Comparison of ENCODE assay signal across 3 cellular contexts in genomic region chr1:9842073-9842711, GRCh38.
TF ChIP-seq lines count a peak whose summit lies in the region.

No MANE protein-coding gene starts in this region.

TF ChIP-seq in SK-N-SH, 30 proteins besides CTCF, POLR2A, EP300 and RAD21:
- TF ChIP-seq YY1 (IDR thresholded peaks at IDR 0.05; ENCODE audit: low read depth) (no peak), JUND (IDR thresholded peaks at IDR 0.05) (no peak), GABPA (IDR thresholded peaks at IDR 0.05; ENCODE audit: low read depth) (no peak), FOXJ3 (CRISPR knock-in tag; IDR thresholded peaks at IDR 0.05) (no peak), REST (IDR thresholded peaks at IDR 0.05; ENCODE audit: low read depth, low read length) (no peak), RFX5 (IDR thresholded peaks at IDR 0.05; ENCODE audit: low read length) (no peak), FOXM1 (IDR thresholded peaks at IDR 0.05; ENCODE audit: low read depth) (no peak), TCF12 (IDR thresholded peaks at IDR 0.05) (no peak), RXRA (IDR thresholded peaks at IDR 0.05; ENCODE audit: borderline replicate concordance, low read depth) (no peak), ELF1 (IDR thresholded peaks at IDR 0.05) (no peak), EZH2phosphoT487 (IDR thresholded peaks at IDR 0.05; ENCODE audit: borderline replicate concordance, low read depth) (no peak), MEF2A (IDR thresholded peaks at IDR 0.05; ENCODE audit: borderline replicate concordance, low read depth) (no peak), SIN3A (IDR thresholded peaks at IDR 0.05; ENCODE audit: borderline replicate concordance, low read depth, low read length) (no peak)

TF ChIP-seq in SK-N-SH treated with all-trans-retinoic acid at 6 μM for 48 hours, 23 proteins besides CTCF, POLR2A, EP300 and RAD21:
- no peak for TF ChIP-seq ESRRG (CRISPR knock-in tag; IDR thresholded peaks at IDR 0.05)
- no peak for TF ChIP-seq CSRNP3 (CRISPR knock-in tag; IDR thresholded peaks at IDR 0.05)
- TF ChIP-seq ZFP3 (CRISPR knock-in tag; IDR thresholded peaks at IDR 0.05), result no peak
- no peak for TF ChIP-seq TOX (CRISPR knock-in tag; IDR thresholded peaks at IDR 0.05; ENCODE audit: borderline replicate concordance)
- TF ChIP-seq RARB (CRISPR knock-in tag; IDR thresholded peaks at IDR 0.05), result no peak
- no peak for TF ChIP-seq ZNF565 (CRISPR knock-in tag; conservative IDR thresholded peaks at IDR 0.05; ENCODE audit: low read depth)
- no peak for TF ChIP-seq ARNTL (CRISPR knock-in tag; IDR thresholded peaks at IDR 0.05; ENCODE audit: borderline replicate concordance, low read depth)
- TF ChIP-seq ZC3H10 (CRISPR knock-in tag; IDR thresholded peaks at IDR 0.05), result no peak
- TF ChIP-seq ISL1 (CRISPR knock-in tag; IDR thresholded peaks at IDR 0.05), result no peak
- no peak for TF ChIP-seq GLIS3 (CRISPR knock-in tag; IDR thresholded peaks at IDR 0.05)
- no peak for TF ChIP-seq SNAI2 (CRISPR knock-in tag; IDR thresholded peaks at IDR 0.05)
- TF ChIP-seq ZNF8 (CRISPR knock-in tag; IDR thresholded peaks at IDR 0.05), result no peak
- no peak for TF ChIP-seq ZNF70 (CRISPR knock-in tag; IDR thresholded peaks at IDR 0.05)

TF ChIP-seq in H1, 55 proteins besides CTCF, POLR2A, EP300 and RAD21:
- TF ChIP-seq SIX5 (IDR thresholded peaks at IDR 0.05; ENCODE audit: low read depth, low read length) (no peak), HDAC6 (IDR thresholded peaks at IDR 0.05; ENCODE audit: low read depth, low read length) (no peak), TAF7 (optimal IDR thresholded peaks at IDR 0.05; ENCODE audit: borderline replicate concordance, low read depth, low read length) (no peak), BRCA1 (IDR thresholded peaks at IDR 0.05; ENCODE audit: low read depth, low read length) (no peak), SP2 (IDR thresholded peaks at IDR 0.05; ENCODE audit: low read length) (no peak), JUND (IDR thresholded peaks at IDR 0.05; ENCODE audit: low read length) (no peak), KDM4A (IDR thresholded peaks at IDR 0.05; ENCODE audit: low read depth, low read length, severe bottlenecking) (no peak), ZNF274 (IDR thresholded peaks at IDR 0.05; ENCODE audit: borderline replicate concordance, extremely low read depth, low read length) (no peak), CTBP2 (IDR thresholded peaks at IDR 0.05; ENCODE audit: borderline replicate concordance, insufficient read depth, insufficient read length, low read length) (no peak), CEBPB (IDR thresholded peaks at IDR 0.05; ENCODE audit: low read depth, low read length) (no peak), FOSL1 (IDR thresholded peaks at IDR 0.05; ENCODE audit: insufficient read depth, low read depth, low read length) (no peak), JUN (IDR thresholded peaks at IDR 0.05; ENCODE audit: low read depth, low read length) (no peak), TCF12 (IDR thresholded peaks at IDR 0.05; ENCODE audit: low read depth, low read length) (no peak)
- TF ChIP-seq, protein P1, sequence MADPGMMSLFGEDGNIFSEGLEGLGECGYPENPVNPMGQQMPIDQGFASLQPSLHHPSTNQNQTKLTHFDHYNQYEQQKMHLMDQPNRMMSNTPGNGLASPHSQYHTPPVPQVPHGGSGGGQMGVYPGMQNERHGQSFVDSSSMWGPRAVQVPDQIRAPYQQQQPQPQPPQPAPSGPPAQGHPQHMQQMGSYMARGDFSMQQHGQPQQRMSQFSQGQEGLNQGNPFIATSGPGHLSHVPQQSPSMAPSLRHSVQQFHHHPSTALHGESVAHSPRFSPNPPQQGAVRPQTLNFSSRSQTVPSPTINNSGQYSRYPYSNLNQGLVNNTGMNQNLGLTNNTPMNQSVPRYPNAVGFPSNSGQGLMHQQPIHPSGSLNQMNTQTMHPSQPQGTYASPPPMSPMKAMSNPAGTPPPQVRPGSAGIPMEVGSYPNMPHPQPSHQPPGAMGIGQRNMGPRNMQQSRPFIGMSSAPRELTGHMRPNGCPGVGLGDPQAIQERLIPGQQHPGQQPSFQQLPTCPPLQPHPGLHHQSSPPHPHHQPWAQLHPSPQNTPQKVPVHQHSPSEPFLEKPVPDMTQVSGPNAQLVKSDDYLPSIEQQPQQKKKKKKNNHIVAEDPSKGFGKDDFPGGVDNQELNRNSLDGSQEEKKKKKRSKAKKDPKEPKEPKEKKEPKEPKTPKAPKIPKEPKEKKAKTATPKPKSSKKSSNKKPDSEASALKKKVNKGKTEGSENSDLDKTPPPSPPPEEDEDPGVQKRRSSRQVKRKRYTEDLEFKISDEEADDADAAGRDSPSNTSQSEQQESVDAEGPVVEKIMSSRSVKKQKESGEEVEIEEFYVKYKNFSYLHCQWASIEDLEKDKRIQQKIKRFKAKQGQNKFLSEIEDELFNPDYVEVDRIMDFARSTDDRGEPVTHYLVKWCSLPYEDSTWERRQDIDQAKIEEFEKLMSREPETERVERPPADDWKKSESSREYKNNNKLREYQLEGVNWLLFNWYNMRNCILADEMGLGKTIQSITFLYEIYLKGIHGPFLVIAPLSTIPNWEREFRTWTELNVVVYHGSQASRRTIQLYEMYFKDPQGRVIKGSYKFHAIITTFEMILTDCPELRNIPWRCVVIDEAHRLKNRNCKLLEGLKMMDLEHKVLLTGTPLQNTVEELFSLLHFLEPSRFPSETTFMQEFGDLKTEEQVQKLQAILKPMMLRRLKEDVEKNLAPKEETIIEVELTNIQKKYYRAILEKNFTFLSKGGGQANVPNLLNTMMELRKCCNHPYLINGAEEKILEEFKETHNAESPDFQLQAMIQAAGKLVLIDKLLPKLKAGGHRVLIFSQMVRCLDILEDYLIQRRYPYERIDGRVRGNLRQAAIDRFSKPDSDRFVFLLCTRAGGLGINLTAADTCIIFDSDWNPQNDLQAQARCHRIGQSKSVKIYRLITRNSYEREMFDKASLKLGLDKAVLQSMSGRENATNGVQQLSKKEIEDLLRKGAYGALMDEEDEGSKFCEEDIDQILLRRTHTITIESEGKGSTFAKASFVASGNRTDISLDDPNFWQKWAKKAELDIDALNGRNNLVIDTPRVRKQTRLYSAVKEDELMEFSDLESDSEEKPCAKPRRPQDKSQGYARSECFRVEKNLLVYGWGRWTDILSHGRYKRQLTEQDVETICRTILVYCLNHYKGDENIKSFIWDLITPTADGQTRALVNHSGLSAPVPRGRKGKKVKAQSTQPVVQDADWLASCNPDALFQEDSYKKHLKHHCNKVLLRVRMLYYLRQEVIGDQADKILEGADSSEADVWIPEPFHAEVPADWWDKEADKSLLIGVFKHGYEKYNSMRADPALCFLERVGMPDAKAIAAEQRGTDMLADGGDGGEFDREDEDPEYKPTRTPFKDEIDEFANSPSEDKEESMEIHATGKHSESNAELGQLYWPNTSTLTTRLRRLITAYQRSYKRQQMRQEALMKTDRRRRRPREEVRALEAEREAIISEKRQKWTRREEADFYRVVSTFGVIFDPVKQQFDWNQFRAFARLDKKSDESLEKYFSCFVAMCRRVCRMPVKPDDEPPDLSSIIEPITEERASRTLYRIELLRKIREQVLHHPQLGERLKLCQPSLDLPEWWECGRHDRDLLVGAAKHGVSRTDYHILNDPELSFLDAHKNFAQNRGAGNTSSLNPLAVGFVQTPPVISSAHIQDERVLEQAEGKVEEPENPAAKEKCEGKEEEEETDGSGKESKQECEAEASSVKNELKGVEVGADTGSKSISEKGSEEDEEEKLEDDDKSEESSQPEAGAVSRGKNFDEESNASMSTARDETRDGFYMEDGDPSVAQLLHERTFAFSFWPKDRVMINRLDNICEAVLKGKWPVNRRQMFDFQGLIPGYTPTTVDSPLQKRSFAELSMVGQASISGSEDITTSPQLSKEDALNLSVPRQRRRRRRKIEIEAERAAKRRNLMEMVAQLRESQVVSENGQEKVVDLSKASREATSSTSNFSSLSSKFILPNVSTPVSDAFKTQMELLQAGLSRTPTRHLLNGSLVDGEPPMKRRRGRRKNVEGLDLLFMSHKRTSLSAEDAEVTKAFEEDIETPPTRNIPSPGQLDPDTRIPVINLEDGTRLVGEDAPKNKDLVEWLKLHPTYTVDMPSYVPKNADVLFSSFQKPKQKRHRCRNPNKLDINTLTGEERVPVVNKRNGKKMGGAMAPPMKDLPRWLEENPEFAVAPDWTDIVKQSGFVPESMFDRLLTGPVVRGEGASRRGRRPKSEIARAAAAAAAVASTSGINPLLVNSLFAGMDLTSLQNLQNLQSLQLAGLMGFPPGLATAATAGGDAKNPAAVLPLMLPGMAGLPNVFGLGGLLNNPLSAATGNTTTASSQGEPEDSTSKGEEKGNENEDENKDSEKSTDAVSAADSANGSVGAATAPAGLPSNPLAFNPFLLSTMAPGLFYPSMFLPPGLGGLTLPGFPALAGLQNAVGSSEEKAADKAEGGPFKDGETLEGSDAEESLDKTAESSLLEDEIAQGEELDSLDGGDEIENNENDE (IDR thresholded peaks at IDR 0.05; ENCODE audit: insufficient replicate concordance, low read length), result no peak
